1 cellular context compared by ENCODE assay signal in the genomic region with DNA sequence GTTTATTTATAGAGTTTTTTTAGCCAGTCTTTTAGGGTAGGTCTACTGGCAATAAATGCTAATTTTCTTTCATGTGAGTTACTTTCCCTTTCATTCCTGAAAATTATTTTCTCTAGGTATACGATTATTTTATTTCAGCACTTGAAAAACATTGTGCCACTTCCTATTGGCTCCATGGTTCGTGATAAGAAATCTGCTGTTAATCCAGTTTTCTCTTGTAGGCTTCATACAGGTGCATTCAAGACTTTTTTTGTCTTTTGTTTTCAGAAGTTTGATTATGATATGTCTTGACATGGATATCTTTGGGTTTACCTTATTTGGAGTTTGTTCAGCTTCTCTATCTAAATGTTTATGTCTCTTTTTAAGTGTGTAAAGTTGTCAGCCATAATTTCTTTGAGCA.
TF ChIP-seq lines count a peak whose summit lies in the region.

No MANE protein-coding gene starts in this region.

TF ChIP-seq in K562, 482 proteins besides CTCF, POLR2A, EP300 and RAD21:
- TF ChIP-seq, protein P1, sequence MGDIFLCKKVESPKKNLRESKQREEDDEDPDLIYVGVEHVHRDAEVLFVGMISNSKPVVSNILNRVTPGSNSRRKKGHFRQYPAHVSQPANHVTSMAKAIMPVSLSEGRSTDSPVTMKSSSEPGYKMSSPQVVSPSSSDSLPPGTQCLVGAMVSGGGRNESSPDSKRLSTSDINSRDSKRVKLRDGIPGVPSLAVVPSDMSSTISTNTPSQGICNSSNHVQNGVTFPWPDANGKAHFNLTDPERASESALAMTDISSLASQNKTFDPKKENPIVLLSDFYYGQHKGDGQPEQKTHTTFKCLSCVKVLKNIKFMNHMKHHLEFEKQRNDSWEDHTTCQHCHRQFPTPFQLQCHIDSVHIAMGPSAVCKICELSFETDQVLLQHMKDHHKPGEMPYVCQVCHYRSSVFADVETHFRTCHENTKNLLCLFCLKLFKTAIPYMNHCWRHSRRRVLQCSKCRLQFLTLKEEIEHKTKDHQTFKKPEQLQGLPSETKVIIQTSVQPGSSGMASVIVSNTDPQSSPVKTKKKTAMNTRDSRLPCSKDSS (IDR thresholded peaks at IDR 0.05; ENCODE audit: low read depth, partially characterized antibody): peak; percentile 24
- TF ChIP-seq NFXL1 (CRISPR knock-in tag; IDR thresholded peaks at IDR 0.05) (no peak), CSDE1 (IDR thresholded peaks at IDR 0.05) (no peak), CBX3 (IDR thresholded peaks at IDR 0.05; ENCODE audit: borderline replicate concordance in 1 of 2, low read length in 2 of 2) (0 out of 3 replicates have a peak, but pooled peaks of 1 of the 2 experiments have one; percentile 40)
